1 cellular context compared by ENCODE assay signal in the genomic region with DNA sequence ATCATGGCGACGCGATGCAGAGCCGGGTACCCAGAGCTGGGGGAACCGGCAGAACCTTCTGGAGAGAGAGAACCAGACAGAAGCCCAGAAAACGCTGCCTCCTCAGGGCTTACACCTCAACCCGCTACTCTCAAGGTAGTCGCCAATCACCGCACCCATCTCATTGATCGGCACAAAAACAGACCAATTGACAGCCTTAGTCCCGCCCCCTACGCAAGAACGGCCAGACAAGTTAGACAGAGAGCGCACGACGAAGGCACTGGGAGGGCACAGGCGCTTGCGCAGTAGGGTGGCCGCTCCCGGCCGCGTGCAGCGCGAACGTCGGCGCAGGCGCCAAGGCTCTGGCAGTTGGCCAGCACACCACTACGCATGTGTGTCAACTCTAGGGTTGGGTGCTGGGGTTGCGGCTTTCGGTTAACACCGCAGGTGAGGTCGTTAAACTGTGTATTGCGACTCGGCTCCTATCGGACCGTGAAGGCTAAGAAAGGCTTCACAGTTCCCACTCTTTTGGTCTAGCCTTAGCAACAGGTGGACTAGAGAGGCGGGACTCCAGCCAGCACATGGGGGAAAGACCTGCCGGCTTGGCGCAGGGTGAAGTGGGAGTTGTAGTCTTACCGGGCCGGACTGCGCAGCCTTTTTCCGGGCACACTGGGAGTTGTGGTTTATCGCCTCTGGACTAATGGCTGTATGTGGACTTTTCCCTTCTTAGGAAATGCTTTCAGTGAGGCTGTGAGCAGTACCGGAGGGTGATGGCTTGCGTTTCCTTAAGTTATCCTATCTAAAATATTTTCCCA.
A peak's percentile ranks its signal among the peaks of the same experiment; 100 is the strongest.
TF ChIP-seq lines count a peak whose summit lies in the region.

A gene (minus strand): TSS at position 113 of the 794 bp plus-strand sequence. CDS start 108 bp downstream, at position 5.
A gene (plus strand): TSS at position 347 of the 794 bp plus-strand sequence. CDS start 1,232 bp downstream, outside the sequence.

TF ChIP-seq in HepG2, 621 proteins besides CTCF, POLR2A, EP300 and RAD21 (continued from another document and continues in another):
- TF ChIP-seq ZNF652 (CRISPR knock-in tag; IDR thresholded peaks at IDR 0.05; ENCODE audit: borderline replicate concordance, low read depth): no peak
- TF ChIP-seq, protein P1, sequence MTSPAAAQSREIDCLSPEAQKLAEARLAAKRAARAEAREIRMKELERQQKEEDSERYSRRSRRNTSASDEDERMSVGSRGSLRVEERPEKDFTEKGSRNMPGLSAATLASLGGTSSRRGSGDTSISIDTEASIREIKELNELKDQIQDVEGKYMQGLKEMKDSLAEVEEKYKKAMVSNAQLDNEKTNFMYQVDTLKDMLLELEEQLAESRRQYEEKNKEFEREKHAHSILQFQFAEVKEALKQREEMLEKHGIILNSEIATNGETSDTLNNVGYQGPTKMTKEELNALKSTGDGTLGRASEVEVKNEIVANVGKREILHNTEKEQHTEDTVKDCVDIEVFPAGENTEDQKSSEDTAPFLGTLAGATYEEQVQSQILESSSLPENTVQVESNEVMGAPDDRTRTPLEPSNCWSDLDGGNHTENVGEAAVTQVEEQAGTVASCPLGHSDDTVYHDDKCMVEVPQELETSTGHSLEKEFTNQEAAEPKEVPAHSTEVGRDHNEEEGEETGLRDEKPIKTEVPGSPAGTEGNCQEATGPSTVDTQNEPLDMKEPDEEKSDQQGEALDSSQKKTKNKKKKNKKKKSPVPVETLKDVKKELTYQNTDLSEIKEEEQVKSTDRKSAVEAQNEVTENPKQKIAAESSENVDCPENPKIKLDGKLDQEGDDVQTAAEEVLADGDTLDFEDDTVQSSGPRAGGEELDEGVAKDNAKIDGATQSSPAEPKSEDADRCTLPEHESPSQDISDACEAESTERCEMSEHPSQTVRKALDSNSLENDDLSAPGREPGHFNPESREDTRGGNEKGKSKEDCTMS (CRISPR knock-in tag; conservative IDR thresholded peaks at IDR 0.05): no peak
- TF ChIP-seq, protein P2, sequence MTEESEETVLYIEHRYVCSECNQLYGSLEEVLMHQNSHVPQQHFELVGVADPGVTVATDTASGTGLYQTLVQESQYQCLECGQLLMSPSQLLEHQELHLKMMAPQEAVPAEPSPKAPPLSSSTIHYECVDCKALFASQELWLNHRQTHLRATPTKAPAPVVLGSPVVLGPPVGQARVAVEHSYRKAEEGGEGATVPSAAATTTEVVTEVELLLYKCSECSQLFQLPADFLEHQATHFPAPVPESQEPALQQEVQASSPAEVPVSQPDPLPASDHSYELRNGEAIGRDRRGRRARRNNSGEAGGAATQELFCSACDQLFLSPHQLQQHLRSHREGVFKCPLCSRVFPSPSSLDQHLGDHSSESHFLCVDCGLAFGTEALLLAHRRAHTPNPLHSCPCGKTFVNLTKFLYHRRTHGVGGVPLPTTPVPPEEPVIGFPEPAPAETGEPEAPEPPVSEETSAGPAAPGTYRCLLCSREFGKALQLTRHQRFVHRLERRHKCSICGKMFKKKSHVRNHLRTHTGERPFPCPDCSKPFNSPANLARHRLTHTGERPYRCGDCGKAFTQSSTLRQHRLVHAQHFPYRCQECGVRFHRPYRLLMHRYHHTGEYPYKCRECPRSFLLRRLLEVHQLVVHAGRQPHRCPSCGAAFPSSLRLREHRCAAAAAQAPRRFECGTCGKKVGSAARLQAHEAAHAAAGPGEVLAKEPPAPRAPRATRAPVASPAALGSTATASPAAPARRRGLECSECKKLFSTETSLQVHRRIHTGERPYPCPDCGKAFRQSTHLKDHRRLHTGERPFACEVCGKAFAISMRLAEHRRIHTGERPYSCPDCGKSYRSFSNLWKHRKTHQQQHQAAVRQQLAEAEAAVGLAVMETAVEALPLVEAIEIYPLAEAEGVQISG (CRISPR knock-in tag; IDR thresholded peaks at IDR 0.05): peak; percentile 95
- TF ChIP-seq, protein P3, sequence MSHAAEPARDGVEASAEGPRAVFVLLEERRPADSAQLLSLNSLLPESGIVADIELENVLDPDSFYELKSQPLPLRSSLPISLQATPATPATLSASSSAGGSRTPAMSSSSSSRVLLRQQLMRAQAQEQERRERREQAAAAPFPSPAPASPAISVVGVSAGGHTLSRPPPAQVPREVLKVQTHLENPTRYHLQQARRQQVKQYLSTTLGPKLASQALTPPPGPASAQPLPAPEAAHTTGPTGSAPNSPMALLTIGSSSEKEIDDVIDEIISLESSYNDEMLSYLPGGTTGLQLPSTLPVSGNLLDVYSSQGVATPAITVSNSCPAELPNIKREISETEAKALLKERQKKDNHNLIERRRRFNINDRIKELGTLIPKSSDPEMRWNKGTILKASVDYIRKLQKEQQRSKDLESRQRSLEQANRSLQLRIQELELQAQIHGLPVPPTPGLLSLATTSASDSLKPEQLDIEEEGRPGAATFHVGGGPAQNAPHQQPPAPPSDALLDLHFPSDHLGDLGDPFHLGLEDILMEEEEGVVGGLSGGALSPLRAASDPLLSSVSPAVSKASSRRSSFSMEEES (CRISPR knock-in tag; IDR thresholded peaks at IDR 0.05): peak; percentile 14; the same call in 1 of the 2 replicates
- TF ChIP-seq ZNF564 (CRISPR knock-in tag; IDR thresholded peaks at IDR 0.05): no peak
- TF ChIP-seq, protein P4, sequence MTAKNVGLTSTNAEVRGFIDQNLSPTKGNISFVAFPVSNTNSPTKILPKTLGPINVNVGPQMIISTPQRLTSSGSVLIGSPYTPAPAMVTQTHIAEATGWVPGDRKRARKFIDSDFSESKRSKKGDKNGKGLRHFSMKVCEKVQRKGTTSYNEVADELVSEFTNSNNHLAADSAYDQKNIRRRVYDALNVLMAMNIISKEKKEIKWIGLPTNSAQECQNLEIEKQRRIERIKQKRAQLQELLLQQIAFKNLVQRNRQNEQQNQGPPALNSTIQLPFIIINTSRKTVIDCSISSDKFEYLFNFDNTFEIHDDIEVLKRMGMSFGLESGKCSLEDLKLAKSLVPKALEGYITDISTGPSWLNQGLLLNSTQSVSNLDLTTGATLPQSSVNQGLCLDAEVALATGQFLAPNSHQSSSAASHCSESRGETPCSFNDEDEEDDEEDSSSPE (CRISPR knock-in tag; IDR thresholded peaks at IDR 0.05): no peak
- TF ChIP-seq, protein P5, sequence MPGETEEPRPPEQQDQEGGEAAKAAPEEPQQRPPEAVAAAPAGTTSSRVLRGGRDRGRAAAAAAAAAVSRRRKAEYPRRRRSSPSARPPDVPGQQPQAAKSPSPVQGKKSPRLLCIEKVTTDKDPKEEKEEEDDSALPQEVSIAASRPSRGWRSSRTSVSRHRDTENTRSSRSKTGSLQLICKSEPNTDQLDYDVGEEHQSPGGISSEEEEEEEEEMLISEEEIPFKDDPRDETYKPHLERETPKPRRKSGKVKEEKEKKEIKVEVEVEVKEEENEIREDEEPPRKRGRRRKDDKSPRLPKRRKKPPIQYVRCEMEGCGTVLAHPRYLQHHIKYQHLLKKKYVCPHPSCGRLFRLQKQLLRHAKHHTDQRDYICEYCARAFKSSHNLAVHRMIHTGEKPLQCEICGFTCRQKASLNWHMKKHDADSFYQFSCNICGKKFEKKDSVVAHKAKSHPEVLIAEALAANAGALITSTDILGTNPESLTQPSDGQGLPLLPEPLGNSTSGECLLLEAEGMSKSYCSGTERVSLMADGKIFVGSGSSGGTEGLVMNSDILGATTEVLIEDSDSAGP (CRISPR knock-in tag; IDR thresholded peaks at IDR 0.05; ENCODE audit: borderline replicate concordance): peak; percentile 68; the same call in 1 of the 2 replicates
- TF ChIP-seq, protein P6, sequence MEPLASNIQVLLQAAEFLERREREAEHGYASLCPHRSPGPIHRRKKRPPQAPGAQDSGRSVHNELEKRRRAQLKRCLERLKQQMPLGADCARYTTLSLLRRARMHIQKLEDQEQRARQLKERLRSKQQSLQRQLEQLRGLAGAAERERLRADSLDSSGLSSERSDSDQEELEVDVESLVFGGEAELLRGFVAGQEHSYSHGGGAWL (CRISPR knock-in tag; IDR thresholded peaks at IDR 0.05): no peak; the same call in 1 of the 2 replicates
- TF ChIP-seq SAFB2 (CRISPR knock-in tag; IDR thresholded peaks at IDR 0.05; ENCODE audit: borderline replicate concordance, low read depth): no peak
- TF ChIP-seq RXRA (CRISPR knock-in tag; IDR thresholded peaks at IDR 0.05): peak; percentile 41; the same call in 1 of the 2 replicates
- no peak; the same call in 1 of the 2 replicates for TF ChIP-seq ZNF543 (CRISPR knock-in tag; IDR thresholded peaks at IDR 0.05)
- TF ChIP-seq MLLT10 (CRISPR knock-in tag; IDR thresholded peaks at IDR 0.05): no peak
- no peak; the same call in none of the 2 replicates for TF ChIP-seq GATAD2A (CRISPR knock-in tag; IDR thresholded peaks at IDR 0.05)
- TF ChIP-seq MAFF (IDR thresholded peaks at IDR 0.05; ENCODE audit: low read depth, low read length): no peak
- TF ChIP-seq ZNF747 (CRISPR knock-in tag; IDR thresholded peaks at IDR 0.05; ENCODE audit: borderline replicate concordance): peak; percentile 79; the same call in 1 of the 2 replicates
- TF ChIP-seq FOSL2 (CRISPR knock-in tag; IDR thresholded peaks at IDR 0.05): no peak; the same call in 1 of the 2 replicates
- TF ChIP-seq, protein P7, sequence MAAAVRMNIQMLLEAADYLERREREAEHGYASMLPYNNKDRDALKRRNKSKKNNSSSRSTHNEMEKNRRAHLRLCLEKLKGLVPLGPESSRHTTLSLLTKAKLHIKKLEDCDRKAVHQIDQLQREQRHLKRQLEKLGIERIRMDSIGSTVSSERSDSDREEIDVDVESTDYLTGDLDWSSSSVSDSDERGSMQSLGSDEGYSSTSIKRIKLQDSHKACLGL (CRISPR knock-in tag; IDR thresholded peaks at IDR 0.05): peak; percentile 69; the same call in 1 of the 2 replicates
- TF ChIP-seq ZNF816 (CRISPR knock-in tag; IDR thresholded peaks at IDR 0.05; ENCODE audit: borderline replicate concordance): no peak
- TF ChIP-seq SMAD1 (CRISPR knock-in tag; IDR thresholded peaks at IDR 0.05; ENCODE audit: borderline replicate concordance, low read depth): peak; percentile 2; the same call in 1 of the 2 replicates
- TF ChIP-seq ZFYVE20 (CRISPR knock-in tag; IDR thresholded peaks at IDR 0.05; ENCODE audit: borderline replicate concordance, low read depth): no peak
- no peak for TF ChIP-seq MAZ (IDR thresholded peaks at IDR 0.05; ENCODE audit: borderline replicate concordance, low read depth, low read length)
- TF ChIP-seq MAZ (CRISPR knock-in tag; IDR thresholded peaks at IDR 0.05; ENCODE audit: low read depth): peak; percentile 32; the same call in 1 of the 2 replicates
- TF ChIP-seq MEIS1 (CRISPR knock-in tag; IDR thresholded peaks at IDR 0.05; ENCODE audit: borderline replicate concordance): no peak
- TF ChIP-seq, protein P8, sequence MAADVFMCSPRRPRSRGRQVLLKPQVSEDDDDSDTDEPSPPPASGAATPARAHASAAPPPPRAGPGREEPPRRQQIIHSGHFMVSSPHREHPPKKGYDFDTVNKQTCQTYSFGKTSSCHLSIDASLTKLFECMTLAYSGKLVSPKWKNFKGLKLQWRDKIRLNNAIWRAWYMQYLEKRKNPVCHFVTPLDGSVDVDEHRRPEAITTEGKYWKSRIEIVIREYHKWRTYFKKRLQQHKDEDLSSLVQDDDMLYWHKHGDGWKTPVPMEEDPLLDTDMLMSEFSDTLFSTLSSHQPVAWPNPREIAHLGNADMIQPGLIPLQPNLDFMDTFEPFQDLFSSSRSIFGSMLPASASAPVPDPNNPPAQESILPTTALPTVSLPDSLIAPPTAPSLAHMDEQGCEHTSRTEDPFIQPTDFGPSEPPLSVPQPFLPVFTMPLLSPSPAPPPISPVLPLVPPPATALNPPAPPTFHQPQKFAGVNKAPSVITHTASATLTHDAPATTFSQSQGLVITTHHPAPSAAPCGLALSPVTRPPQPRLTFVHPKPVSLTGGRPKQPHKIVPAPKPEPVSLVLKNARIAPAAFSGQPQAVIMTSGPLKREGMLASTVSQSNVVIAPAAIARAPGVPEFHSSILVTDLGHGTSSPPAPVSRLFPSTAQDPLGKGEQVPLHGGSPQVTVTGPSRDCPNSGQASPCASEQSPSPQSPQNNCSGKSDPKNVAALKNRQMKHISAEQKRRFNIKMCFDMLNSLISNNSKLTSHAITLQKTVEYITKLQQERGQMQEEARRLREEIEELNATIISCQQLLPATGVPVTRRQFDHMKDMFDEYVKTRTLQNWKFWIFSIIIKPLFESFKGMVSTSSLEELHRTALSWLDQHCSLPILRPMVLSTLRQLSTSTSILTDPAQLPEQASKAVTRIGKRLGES (CRISPR knock-in tag; IDR thresholded peaks at IDR 0.05; ENCODE audit: borderline replicate concordance): no peak
- TF ChIP-seq ZNF781 (CRISPR knock-in tag; IDR thresholded peaks at IDR 0.05; ENCODE audit: borderline replicate concordance, not compliant biosample characterization): peak; percentile 59
- 0 out of 2 replicates have a peak, but pooled peaks have one; percentile 21 for TF ChIP-seq ZNF274 (CRISPR knock-in tag; IDR thresholded peaks at IDR 0.05)
- TF ChIP-seq ZNF251 (CRISPR knock-in tag; IDR thresholded peaks at IDR 0.05): no peak
- no peak for TF ChIP-seq ZNF562 (CRISPR knock-in tag; IDR thresholded peaks at IDR 0.05; ENCODE audit: borderline replicate concordance)
- no peak for TF ChIP-seq ZNF234 (CRISPR knock-in tag; conservative IDR thresholded peaks at IDR 0.05)
- TF ChIP-seq ZNF230 (CRISPR knock-in tag; IDR thresholded peaks at IDR 0.05): no peak
- 0 out of 2 replicates have a peak, but pooled peaks have one; percentile 19 for TF ChIP-seq KDM3A (CRISPR knock-in tag; IDR thresholded peaks at IDR 0.05; ENCODE audit: low read depth)
- TF ChIP-seq GTF3A (CRISPR knock-in tag; conservative IDR thresholded peaks at IDR 0.05): no peak
- TF ChIP-seq, protein P9, sequence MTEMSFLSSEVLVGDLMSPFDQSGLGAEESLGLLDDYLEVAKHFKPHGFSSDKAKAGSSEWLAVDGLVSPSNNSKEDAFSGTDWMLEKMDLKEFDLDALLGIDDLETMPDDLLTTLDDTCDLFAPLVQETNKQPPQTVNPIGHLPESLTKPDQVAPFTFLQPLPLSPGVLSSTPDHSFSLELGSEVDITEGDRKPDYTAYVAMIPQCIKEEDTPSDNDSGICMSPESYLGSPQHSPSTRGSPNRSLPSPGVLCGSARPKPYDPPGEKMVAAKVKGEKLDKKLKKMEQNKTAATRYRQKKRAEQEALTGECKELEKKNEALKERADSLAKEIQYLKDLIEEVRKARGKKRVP (CRISPR knock-in tag; IDR thresholded peaks at IDR 0.05): no peak
- TF ChIP-seq PAX8 (CRISPR knock-in tag; IDR thresholded peaks at IDR 0.05; ENCODE audit: borderline replicate concordance): no peak
- TF ChIP-seq ZSCAN29 (CRISPR knock-in tag; conservative IDR thresholded peaks at IDR 0.05): 0 out of 2 replicates have a peak, but pooled peaks have one; percentile 35
- TF ChIP-seq ZNF101 (CRISPR knock-in tag; IDR thresholded peaks at IDR 0.05; ENCODE audit: borderline replicate concordance, low read depth): no peak
- no peak for TF ChIP-seq ZFP37 (CRISPR knock-in tag; IDR thresholded peaks at IDR 0.05; ENCODE audit: borderline replicate concordance)
- TF ChIP-seq REPIN1 (CRISPR knock-in tag; IDR thresholded peaks at IDR 0.05; ENCODE audit: borderline replicate concordance, low read depth): peak; percentile 64; the same call in 1 of the 2 replicates
- no peak for TF ChIP-seq ZNF75D (CRISPR knock-in tag; IDR thresholded peaks at IDR 0.05; ENCODE audit: borderline replicate concordance)
- no peak for TF ChIP-seq ZNF326 (CRISPR knock-in tag; IDR thresholded peaks at IDR 0.05; ENCODE audit: borderline replicate concordance)
- TF ChIP-seq ZMYM2 (CRISPR knock-in tag; IDR thresholded peaks at IDR 0.05): no peak
- TF ChIP-seq HNRNPL (IDR thresholded peaks at IDR 0.05; ENCODE audit: low read depth, low read length): no peak
- no peak for TF ChIP-seq ZNF17 (CRISPR knock-in tag; IDR thresholded peaks at IDR 0.05)
- peak; percentile 74; the same call in 1 of the 2 replicates for TF ChIP-seq KLF6 (CRISPR knock-in tag; IDR thresholded peaks at IDR 0.05)
